ENCODE assay signal across 24 cellular contexts in the genomic region with DNA sequence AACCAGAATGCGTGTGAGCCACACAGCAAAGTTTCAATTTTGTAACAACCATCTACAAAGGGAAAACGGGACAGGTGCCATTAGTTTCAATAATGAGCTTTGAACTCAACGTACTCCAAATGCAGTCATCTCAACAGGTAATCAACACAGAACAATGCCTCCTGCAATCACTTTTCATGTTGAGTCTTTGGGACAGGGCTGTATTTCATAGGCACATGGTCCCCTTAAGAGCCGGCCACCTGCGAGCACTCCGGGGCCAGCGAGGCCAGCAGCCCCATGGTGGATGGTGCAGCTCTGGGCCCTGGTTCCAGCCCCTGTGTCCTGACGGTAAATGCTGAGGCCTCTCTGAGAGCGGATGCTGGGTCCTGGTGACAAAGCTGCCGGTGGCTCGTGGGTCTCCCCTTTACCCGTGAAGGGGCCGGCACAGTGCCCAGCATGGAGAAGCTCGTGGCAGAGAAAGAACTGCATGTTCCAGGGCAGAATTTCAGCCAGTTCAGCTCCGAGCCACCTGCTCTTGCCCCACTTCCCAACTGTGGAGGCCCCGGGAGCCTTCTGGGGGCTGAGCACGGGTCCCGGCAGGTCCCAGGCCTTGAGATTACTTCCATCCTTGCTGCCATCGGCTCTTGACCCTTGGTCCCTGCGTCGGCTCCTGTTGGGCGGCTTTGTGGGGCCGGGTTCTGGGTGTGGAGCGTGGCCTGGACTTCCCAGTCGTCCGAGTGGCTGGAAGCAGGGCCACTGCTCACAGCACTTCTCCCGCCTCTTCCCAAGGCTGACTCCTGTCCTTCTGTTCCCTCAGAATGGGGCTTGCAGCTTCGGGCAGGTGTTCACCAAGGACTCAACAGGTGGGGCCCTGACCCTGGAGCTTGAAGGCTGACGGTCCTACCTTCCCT. TPM values are rescaled to one million over a fixed set of nuclear protein-coding genes. Genes with fewer than 3 reads are reported as not detected.
A peak's percentile ranks its signal among the peaks of the same experiment; 100 is the strongest.
DNase-seq lines count a peak whose midpoint lies in the region; ATAC-seq and TF ChIP-seq lines count a peak whose summit lies in the region.
"Had no signal": no experiment of that assay in that cellular context is flagged by ENCODE, and none has a peak within 500 bp of the region (broad histone marks: within the 10 kb centered on the region; RNA-seq: fewer than 3 reads in every experiment).

No MANE protein-coding gene starts in this region.

- TF ChIP-seq POLR2A in gastrocnemius medialis (IDR thresholded peaks at IDR 0.05) = no peak

- H3K27me3 ChIP-seq in SK-N-SH (ENCODE audit: insufficient read depth) = no peaks in the 10 kb centered on the region
- no peaks in the 10 kb centered on the region for H3K27me3 ChIP-seq in Panc1 (ENCODE audit: control insufficient read depth, insufficient read depth, low read length)
- H3K27me3 ChIP-seq in liver (ENCODE audit: control insufficient read depth in 4 of 4, insufficient read depth in 4 of 4, low read length in 3 of 4) = no peaks in the 10 kb centered on the region
- no peaks in the 10 kb centered on the region for H3K27me3 ChIP-seq in gastrocnemius medialis

- no peak overlapping the region for H3K4me3 ChIP-seq in SK-N-SH (ENCODE audit: low read depth in 2 of 2, low read length in 1 of 2)
- H3K4me3 ChIP-seq in Panc1 (ENCODE audit: low read depth in 2 of 2, low read length in 2 of 2) = no peak overlapping the region
- no peak overlapping the region for H3K4me3 ChIP-seq in liver (ENCODE audit: low read depth in 1 of 3, low read length in 3 of 3)
- no peak overlapping the region for H3K4me3 ChIP-seq in gastrocnemius medialis
- H3K4me3 ChIP-seq: stomach had no signal

- 72% methylated on average over 19 of the region's 29 CpGs for WGBS in SK-N-SH (ENCODE audit: low lambda C conversion rate)
- WGBS in liver = 76% methylated on average over 29 of the region's 29 CpGs

- H3K4me1 ChIP-seq in SK-N-SH (ENCODE audit: control insufficient read depth in 1 of 2, insufficient read depth in 2 of 2, low read depth in 1 of 2, low read length in 1 of 2) (no peaks in the 10 kb centered on the region; a peak in 1 of 4 replicates), Panc1 (ENCODE audit: control insufficient read depth, insufficient read depth, low read length) (no peaks in the 10 kb centered on the region), liver (ENCODE audit: control insufficient read depth in 4 of 4, insufficient read depth in 4 of 4, low read length in 3 of 4) (peaks cover 22 to 55% (median 40%) of the 10 kb centered on the region in 4 donors), gastrocnemius medialis (peaks cover 27 to 30% of the 10 kb centered on the region in 2 donors)

- ATAC-seq in SK-N-SH treated with all-trans-retinoic acid at 6 μM for 48 hours (no peak; the same call in 2 of the 3 replicates), Panc1 (0 out of 2 replicates have a peak, but pooled peaks have one; percentile 25), gastrocnemius medialis (peak; percentile 88 to 89)

- no peaks in the 10 kb centered on the region for H4K20me1 ChIP-seq in SK-N-SH (ENCODE audit: insufficient read depth)

- H3K36me3 ChIP-seq in SK-N-SH (replicated peaks in 1 of 2; ENCODE audit: control insufficient read depth in 1 of 2, insufficient read depth in 2 of 2, low read length in 1 of 2) = no peaks in the 10 kb centered on the region
- H3K36me3 ChIP-seq in Panc1 (ENCODE audit: control insufficient read depth, insufficient read depth, low read length) = no peaks in the 10 kb centered on the region
- no peaks in the 10 kb centered on the region for H3K36me3 ChIP-seq in liver (ENCODE audit: control insufficient read depth in 4 of 4, insufficient read depth in 3 of 4, low read depth in 1 of 4, low read length in 3 of 4)
- no peaks in the 10 kb centered on the region for H3K36me3 ChIP-seq in gastrocnemius medialis
- H3K36me3 ChIP-seq: stomach had no signal

- TF ChIP-seq EP300 in SK-N-SH (IDR thresholded peaks at IDR 0.05; ENCODE audit: borderline replicate concordance in 1 of 2, low read depth in 1 of 2, low read length in 1 of 2) = no peak

- TF ChIP-seq CTCF in SK-N-SH (IDR thresholded peaks at IDR 0.05) (no peak), Panc1 (IDR thresholded peaks at IDR 0.05) (no peak), liver (IDR thresholded peaks at IDR 0.05; ENCODE audit: low read depth, low read length, missing input control) (no peak), gastrocnemius medialis (IDR thresholded peaks at IDR 0.05 in 4 of 5, conservative IDR thresholded peaks at IDR 0.05 in 1 of 5) (no peak)

- POLR2A ChIA-PET in SK-N-SH (lab: Yijun Ruan, JAX) = no interaction called here
- POLR2A ChIA-PET in Panc1 (lab: Charles Lee) = no interaction called here

- no peaks in the 10 kb centered on the region for H3K9me3 ChIP-seq in SK-N-SH
- H3K9me3 ChIP-seq in Panc1 (ENCODE audit: control insufficient read depth, insufficient read depth, low read depth, low read length) = no peaks in the 10 kb centered on the region
- H3K9me3 ChIP-seq in liver (ENCODE audit: control insufficient read depth in 4 of 4, low read length in 3 of 4) = no peaks in the 10 kb centered on the region
- H3K9me3 ChIP-seq in gastrocnemius medialis = no peaks in the 10 kb centered on the region
- H3K9me3 ChIP-seq: stomach had no signal

- H2AFZ ChIP-seq in SK-N-SH (ENCODE audit: low read depth) = no peak overlapping the region

- H3K27ac ChIP-seq in SK-N-SH (ENCODE audit: low read depth in 2 of 2, low read length in 1 of 2) (no peak overlapping the region), Panc1 (ENCODE audit: low read length) (no peak overlapping the region), liver (ENCODE audit: low read depth in 1 of 2, low read length in 2 of 2) (peak overlapping the region; percentile 93 to 99), gastrocnemius medialis (peak overlapping the region; percentile 33 to 80 (median 50))
- H3K27ac ChIP-seq: epithelial cell of prostate, stomach had no signal

- CTCF ChIA-PET in SK-N-SH (lab: Yijun Ruan, JAX) (interaction anchor here (0.6 to 2.3 kb wide), 6 partner anchors 15 to 1710 kb away, joined by 3 to 6 read pairs (median 4); no protein-coding TSS in a partner anchor), Panc1 (lab: Charles Lee) (no interaction called here)

- DNase-seq in SK-N-SH (peak; percentile 20), Panc1 (ENCODE audit: low read depth, low spot score) (no peak), gastrocnemius medialis (peak; percentile 73 to 74), kidney tubule cell (ENCODE audit: low spot score) (no peak), HPDE6-E6E7 (ENCODE audit: extremely low spot score) (no peak)
- no peak for DNase-seq in effector CD4-positive, alpha-beta T cell
- DNase-seq: activated CD4-positive, alpha-beta T cell treated with anti-CD3 and anti-CD28 coated beads for 48 hours; AML-193; Kasumi-1; midbrain; NCI-H1105; NCI-H510A treated with DMSO at 0.1 percent for 48 hours; stimulated activated CD4-positive, alpha-beta T cell treated with anti-CD3 and anti-CD28 coated beads, Interleukin-4, amount 100 ng/mL, for 24 hours; stomach had no signal

- in situ Hi-C loops in Panc1 (cut with HindIII; ENCODE audit: low pct_unique_long_range_greater_than_20kb, low sequenced_read_pairs) (no loop called here), gastrocnemius medialis (cut with MboI; ENCODE audit: low sequenced_read_pairs in 4 of 4) (loop anchor here in 1 of 4 donors (25.0 kb wide), 1 partner anchor 122 kb away; no protein-coding TSS in a partner anchor)

- H3K9ac ChIP-seq in SK-N-SH = no peak overlapping the region
- peak overlapping the region in 1 of 2 donors; percentile 7 for H3K9ac ChIP-seq in liver (ENCODE audit: low read depth in 1 of 2, low read length in 2 of 2)

- H3K79me2 ChIP-seq in SK-N-SH (ENCODE audit: insufficient read depth) = no peaks in the 10 kb centered on the region

- H3K4me2 ChIP-seq in SK-N-SH = no peak overlapping the region

- BruUV-seq in Panc1 (replicated peaks; lab: Mats Ljungman, UMichigan) = no TSS peak

- intact Hi-C loops in Panc1 (cut with micrococcal nuclease; ENCODE audit: unreplicated experiment) (no loop called here), gastrocnemius medialis (cut with DNase I; ENCODE audit: low total_unique reads) (no loop called here)

- H3K9me2 ChIP-seq in SK-N-SH = no peaks in the 10 kb centered on the region

- no peak for TF ChIP-seq RAD21 in SK-N-SH (IDR thresholded peaks at IDR 0.05; ENCODE audit: low read length)
- TF ChIP-seq RAD21 in liver (IDR thresholded peaks at IDR 0.05) = no peak

- H3F3A ChIP-seq in SK-N-SH (replicated peaks; ENCODE audit: insufficient read depth) = peaks cover 7% of the 10 kb centered on the region

TF ChIP-seq in SK-N-SH, 30 proteins besides CTCF, POLR2A, EP300 and RAD21 (continues in another document):
- TF ChIP-seq ELF1 (IDR thresholded peaks at IDR 0.05) = no peak
- TF ChIP-seq CHD2 (IDR thresholded peaks at IDR 0.05; ENCODE audit: low read length, partially characterized antibody) = no peak
- no peak for TF ChIP-seq SIN3A (IDR thresholded peaks at IDR 0.05; ENCODE audit: borderline replicate concordance, low read depth, low read length)
- TF ChIP-seq TAF1 (IDR thresholded peaks at IDR 0.05; ENCODE audit: borderline replicate concordance, low read depth, low read length) = no peak

TF ChIP-seq in SK-N-SH treated with all-trans-retinoic acid at 6 μM for 48 hours, 23 proteins besides CTCF, POLR2A, EP300 and RAD21 (continues in another document):
- no peak for TF ChIP-seq ZNF8 (CRISPR knock-in tag; IDR thresholded peaks at IDR 0.05)
- TF ChIP-seq RARB (CRISPR knock-in tag; IDR thresholded peaks at IDR 0.05) = no peak
- no peak for TF ChIP-seq ZFP3 (CRISPR knock-in tag; IDR thresholded peaks at IDR 0.05)
- TF ChIP-seq PPARA (CRISPR knock-in tag; IDR thresholded peaks at IDR 0.05; ENCODE audit: borderline replicate concordance) = no peak
- no peak for TF ChIP-seq BACH2 (CRISPR knock-in tag; IDR thresholded peaks at IDR 0.05; ENCODE audit: borderline replicate concordance)

TF ChIP-seq in liver, 16 proteins besides CTCF, POLR2A, EP300 and RAD21 (continues in another document):
- TF ChIP-seq RXRA (IDR thresholded peaks at IDR 0.05) (peak; percentile 36 to 53), FOXA2 (IDR thresholded peaks at IDR 0.05) (peak; percentile 26)
- TF ChIP-seq, protein P1, sequence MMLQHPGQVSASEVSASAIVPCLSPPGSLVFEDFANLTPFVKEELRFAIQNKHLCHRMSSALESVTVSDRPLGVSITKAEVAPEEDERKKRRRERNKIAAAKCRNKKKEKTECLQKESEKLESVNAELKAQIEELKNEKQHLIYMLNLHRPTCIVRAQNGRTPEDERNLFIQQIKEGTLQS (IDR thresholded peaks at IDR 0.05) = no peak

RNA-seq across cellular contexts. Expression of a gene that starts 26.1 kb away (rescaled TPM):
- not detected in 2 replicates for polyA plus RNA-seq in SK-N-SH (2012; rRNA removed)
- polyA plus RNA-seq in SK-N-SH (2012; cell fraction: cytosol; rRNA removed) = not detected in 2 replicates
- not detected in 2 replicates for polyA plus RNA-seq in SK-N-SH (2012; cell fraction: nucleus; rRNA removed)
- 33.6 TPM for total RNA-seq in Panc1 (2021; ENCODE audit: unreplicated experiment)
- polyA plus RNA-seq in Panc1 (2012; ENCODE audit: insufficient read length) = 3.1 TPM
- total RNA-seq in liver = not detected
- not detected for polyA plus RNA-seq in liver
- not detected for total RNA-seq in gastrocnemius medialis
- total RNA-seq: bronchial epithelial cell, Daoy, dermis microvascular lymphatic vessel endothelial cell, fibroblast of villous mesenchyme, kidney epithelial cell, pulmonary artery endothelial cell, RPMI7951, stomach had no signal
- polyA plus RNA-seq: stomach had no signal

RNA-seq across cellular contexts. Expression of a gene that starts 54.6 kb away (rescaled TPM):
- polyA plus RNA-seq in SK-N-SH (2012; rRNA removed) (35.1 and 36.6 TPM in 2 replicates), liver (10 to 100 TPM; 11.1 to 17.8 TPM)
- 24.3 and 32.1 TPM in 2 replicates for polyA plus RNA-seq in SK-N-SH (2012; cell fraction: cytosol; rRNA removed)
- 61.4 and 63.3 TPM in 2 replicates for polyA plus RNA-seq in SK-N-SH (2012; cell fraction: nucleus; rRNA removed)
- total RNA-seq in Panc1 (2021; ENCODE audit: unreplicated experiment) (36.9 TPM), liver (10 to 100 TPM; 11.4 to 21.6 TPM), gastrocnemius medialis (10 to 100 TPM; 19.8 to 39.3 (median 31.9) TPM)
- 30.5 TPM for polyA plus RNA-seq in Panc1 (2012; ENCODE audit: insufficient read length)

Comparison
In these comparisons a context has a peak if more than half of its experiments do, and no peak if none do; other contexts are left out.
1. DNase-seq: peak in SK-N-SH (single experiment) and gastrocnemius medialis (2 of 2); none in Panc1 (single experiment), effector CD4-positive, alpha-beta T cell (single experiment), kidney tubule cell (single experiment) and HPDE6-E6E7 (single experiment).
2. H3K27ac ChIP-seq: peak in liver (2 of 2) and gastrocnemius medialis (4 of 4); none in SK-N-SH (0 of 2) and Panc1 (single experiment).
3. RNA of a gene that starts 26.1 kb away (total RNA-seq): 33.6 TPM in Panc1 (single experiment); not detected in liver and not detected in gastrocnemius medialis; every median in the first group is over 10 times any median in the second.